11 cellular contexts compared by ENCODE assay signal in genomic region chr12:132474237-132474741, GRCh38. TPM values are rescaled to one million over a fixed set of nuclear protein-coding genes. Genes with fewer than 3 reads are reported as not detected.
DNase-seq lines count a peak whose midpoint lies in the region; ATAC-seq, FAIRE-seq and TF ChIP-seq lines count a peak whose summit lies in the region.
"Had no signal": no experiment of that assay in that cellular context is flagged by ENCODE, and none has a peak within 500 bp of the region (broad histone marks: within the 10 kb centered on the region; RNA-seq: fewer than 3 reads in every experiment).

No MANE protein-coding gene starts in this region.

- no peak overlapping the region for H3K23ac ChIP-seq in H1 (ENCODE audit: insufficient read length)

- peaks cover 7% of the 10 kb centered on the region for H3K4me1 Mint-ChIP-seq in nephron progenitor cell

- ATAC-seq in Right ventricle myocardium superior (ENCODE audit: poor library complexity) (no peak), GM21381 (IDR thresholded peaks at IDR 0.05; ENCODE audit: unreplicated experiment) (no peak)
- ATAC-seq: left lung had no signal

- no peak for TF ChIP-seq EP300 in H1 (IDR thresholded peaks at IDR 0.05; ENCODE audit: borderline replicate concordance in 1 of 2, low read depth in 2 of 2, low read length in 2 of 2)

- DNase-seq in Right ventricle myocardium superior, result peak; percentile 18
- DNase-seq in left ventricle myocardium inferior, result no peak
- peak; percentile 44 for DNase-seq in T-helper 9 cell
- no peak for DNase-seq in H1 (ENCODE audit: low read depth in 1 of 2, low spot score in 2 of 2)
- DNase-seq in urothelium cell line (ENCODE audit: low spot score), result peak; percentile 43
- no peak for DNase-seq in nephron progenitor cell
- DNase-seq in HEK293T (ENCODE audit: extremely low spot score), result no peak
- DNase-seq: BE2C, NCI-H1105 had no signal

- H3K23me2 ChIP-seq in H1 (ENCODE audit: low read depth, low read length), result no peaks in the 10 kb centered on the region

- peaks cover 17% of the 10 kb centered on the region for H3K9me3 Mint-ChIP-seq in nephron progenitor cell

- TF ChIP-seq POLR2A in H1 (IDR thresholded peaks at IDR 0.05; ENCODE audit: control extremely low read depth in 1 of 2, low read depth in 2 of 2, low read length in 2 of 2), result no peak

- 97% methylated on average over 14 of the region's 35 CpGs; no CpG with 5 or more reads in 1 of the 2 experiments for WGBS in H1 (ENCODE audit: extremely low coverage in 1 of 2, insufficient coverage in 1 of 2, insufficient read length in 1 of 2, insufficient replicate concordance in 2 of 2, low coverage in 1 of 2, low lambda C conversion rate in 2 of 2, missing lambda C conversion rate in 1 of 2), 2 experiments

- H3K4me1 ChIP-seq in left ventricle myocardium inferior, result peaks cover 4% of the 10 kb centered on the region
- H3K4me1 ChIP-seq in H1 (replicated peaks in 1 of 4; ENCODE audit: control insufficient read depth in 3 of 4, insufficient read depth in 4 of 4, low read length in 3 of 4), result 0 out of 7 replicates have a peak, but pooled peaks cover 0 to under 1% (median 0%) of the 10 kb centered on the region in 4 experiments
- H3K4me1 ChIP-seq: BE2C had no signal

- H2AK5ac ChIP-seq in H1 (ENCODE audit: low read depth, low read length), result no peak overlapping the region

- no peaks in the 10 kb centered on the region for H4K20me1 ChIP-seq in H1 (replicated peaks in 1 of 2; ENCODE audit: control insufficient read depth in 1 of 2, insufficient read depth in 2 of 2, low read length in 2 of 2)

- H3K14ac ChIP-seq in H1 (ENCODE audit: insufficient read length), result no peak overlapping the region

- no peak overlapping the region for H2BK120ac ChIP-seq in H1 (replicated peaks; ENCODE audit: low read depth, low read length)

- no peak overlapping the region for H2AFZ ChIP-seq in H1 (ENCODE audit: low read length)

- peaks cover 33% of the 10 kb centered on the region for H3K27me3 Mint-ChIP-seq in nephron progenitor cell (ENCODE audit: low read depth, poor library complexity)

- H3K18ac ChIP-seq in H1 (ENCODE audit: extremely low read depth, low read length), result no peak overlapping the region

- H3K4me3 Mint-ChIP-seq in nephron progenitor cell, result no peak overlapping the region

- no peak for TF ChIP-seq RAD21 in H1 (IDR thresholded peaks at IDR 0.05 in 1 of 2, conservative IDR thresholded peaks at IDR 0.05 in 1 of 2; ENCODE audit: low read depth in 2 of 2, low read length in 2 of 2)

- peaks cover 11% of the 10 kb centered on the region for H3K27me3 ChIP-seq in left ventricle myocardium inferior (ENCODE audit: low read depth)
- H3K27me3 ChIP-seq in H1 (replicated peaks in 1 of 4; ENCODE audit: control insufficient read depth in 3 of 4, extremely low read depth in 1 of 4, insufficient read depth in 3 of 4, low read length in 3 of 4), result peaks cover 8 to 53% (median 29%) of the 10 kb centered on the region in 4 experiments; a peak in 6 of 7 replicates
- H3K27me3 ChIP-seq: BE2C had no signal

- no peak overlapping the region for H2BK12ac ChIP-seq in H1 (ENCODE audit: low read depth, low read length)

- CTCF ChIA-PET in H1 (lab: Charles Lee; ENCODE audit: partially characterized antibody) (no interaction called here), HEK293T (lab: Yijun Ruan, JAX) (no interaction called here)

- H3K27ac ChIP-seq in left ventricle myocardium inferior (replicated peaks) (no peak overlapping the region), H1 (ENCODE audit: low read depth, low read length) (no peak overlapping the region)
- H3K27ac ChIP-seq: left lung had no signal

- peaks cover 4% of the 10 kb centered on the region for H3K36me3 Mint-ChIP-seq in nephron progenitor cell (ENCODE audit: low read depth)

- H3K9me3 ChIP-seq in left ventricle myocardium inferior (replicated peaks) (no peaks in the 10 kb centered on the region), H1 (ENCODE audit: insufficient read depth in 2 of 2, low read depth in 1 of 2, low read length in 1 of 2) (peaks cover 0 to 13% of the 10 kb centered on the region in 2 experiments; a peak in 2 of 4 replicates)
- H3K9me3 ChIP-seq: BE2C, left lung had no signal

- 0 out of 2 replicates have a peak overlapping the region, but pooled peaks have one; percentile 68 for H4K8ac ChIP-seq in H1 (ENCODE audit: extremely low read depth, insufficient read depth, low read length)

- H4K91ac ChIP-seq in H1 (replicated peaks; ENCODE audit: insufficient read length, low read length), result no peak overlapping the region

- H3K4me3 ChIP-seq in left ventricle myocardium inferior, result no peak overlapping the region
- H3K4me3 ChIP-seq in H1 (ENCODE audit: extremely low read depth in 1 of 4, insufficient read depth in 2 of 4, low read depth in 3 of 4, low read length in 4 of 4), result no peak overlapping the region
- H3K4me3 ChIP-seq: left lung had no signal

- no peak overlapping the region for H2BK15ac ChIP-seq in H1 (ENCODE audit: low read length)

- no peak overlapping the region for H2BK5ac ChIP-seq in H1 (ENCODE audit: low read depth, low read length)

- POLR2A ChIA-PET in H1 (lab: Charles Lee; ENCODE audit: partially characterized antibody) (no interaction called here), HEK293T (lab: Yijun Ruan, JAX) (no interaction called here)

- no peak overlapping the region for H3K9ac ChIP-seq in H1 (replicated peaks in 1 of 4; ENCODE audit: extremely low read depth in 1 of 4, low read depth in 3 of 4, low read length in 3 of 4)

- H3K27ac Mint-ChIP-seq in nephron progenitor cell, result no peak overlapping the region

- no peak overlapping the region for H3K4me2 ChIP-seq in H1 (ENCODE audit: insufficient read depth in 1 of 2, low read depth in 2 of 2, low read length in 2 of 2)

- no peaks in the 10 kb centered on the region for H3K79me1 ChIP-seq in H1 (ENCODE audit: low read depth, low read length)

- FAIRE-seq in H1 (lab: Jason Lieb, UNC) (no peak), urothelium cell line (lab: Jason Lieb, UNC) (no peak)

- H3K36me3 ChIP-seq in left ventricle myocardium inferior (no peaks in the 10 kb centered on the region), H1 (ENCODE audit: control insufficient read depth in 2 of 4, insufficient read depth in 4 of 4, low read length in 3 of 4) (no peaks in the 10 kb centered on the region)
- H3K36me3 ChIP-seq: BE2C, left lung had no signal

- H3K56ac ChIP-seq in H1 (replicated peaks; ENCODE audit: insufficient read length, low read depth, low read length), result no peak overlapping the region

- H3K4ac ChIP-seq in H1 (replicated peaks; ENCODE audit: insufficient read length, low read depth, low read length), result no peak overlapping the region

- H4K5ac ChIP-seq in H1 (ENCODE audit: insufficient read length, low read depth, low read length), result no peak overlapping the region

- no peaks in the 10 kb centered on the region for H3K79me2 ChIP-seq in H1 (ENCODE audit: control insufficient read depth in 1 of 2, insufficient read depth in 2 of 2, low read length in 2 of 2)

- intact Hi-C loops in Right ventricle myocardium superior (cut with DNase I) (no loop called here), left ventricle myocardium inferior (cut with micrococcal nuclease) (no loop called here)

- no peak overlapping the region for H2BK20ac ChIP-seq in H1 (ENCODE audit: low read length)

- TF ChIP-seq CTCF in left ventricle myocardium inferior (IDR thresholded peaks at IDR 0.05; ENCODE audit: borderline replicate concordance) (no peak), H1 (IDR thresholded peaks at IDR 0.05; ENCODE audit: control extremely low read depth in 1 of 3, insufficient read depth in 1 of 3, low read depth in 1 of 3, low read length in 3 of 3) (no peak), nephron progenitor cell (IDR thresholded peaks at IDR 0.05) (no peak)

TF ChIP-seq in H1, 55 proteins besides CTCF, POLR2A, EP300 and RAD21:
- no peak for TF ChIP-seq TCF12 (IDR thresholded peaks at IDR 0.05; ENCODE audit: low read depth, low read length)
- TF ChIP-seq CHD2 (IDR thresholded peaks at IDR 0.05; ENCODE audit: low read length), result no peak

TF ChIP-seq in HEK293T, 16 proteins besides CTCF, POLR2A, EP300 and RAD21:
- TF ChIP-seq LEF1 (IDR thresholded peaks at IDR 0.05; ENCODE audit: borderline replicate concordance), result no peak
- no peak for TF ChIP-seq NFRKB (IDR thresholded peaks at IDR 0.05)
- TF ChIP-seq FOXM1 (IDR thresholded peaks at IDR 0.05; ENCODE audit: borderline replicate concordance), result no peak
- TF ChIP-seq FOXK2 (IDR thresholded peaks at IDR 0.05), result no peak

RNA-seq across cellular contexts. Expression of gene FBRSL1, which starts 15.7 kb away (rescaled TPM):
- 58.6 TPM for total RNA-seq in Right ventricle myocardium superior
- total RNA-seq in left ventricle myocardium inferior, result 66.0 TPM
- total RNA-seq in H1 (2021; fragmentation: NEBNext Ultra II Directional; extraction: Animal tissue kit (Norgen Biotek cat#: 25700)), result 109 and 123 TPM in 2 replicates
- polyA plus RNA-seq in H1 (2011; rRNA removed), result 18.4 and 78.9 TPM in 2 replicates
- 13.8 TPM for polyA plus RNA-seq in H1 (2011; cell fraction: cytosol; rRNA removed)
- 51.7 TPM for polyA plus RNA-seq in H1 (2011; cell fraction: nucleus; rRNA removed)
- 70.6 to 100 TPM (median 74.4 TPM) in 4 replicates for polyA plus RNA-seq in H1 (2012, experiment 1 of 2)
- polyA plus RNA-seq in H1 (2012, experiment 2 of 2), result 111 TPM
- 79.0 TPM for polyA plus RNA-seq in H1 (2013, experiment 1 of 2)
- 73.0 TPM for polyA plus RNA-seq in H1 (2013, experiment 2 of 2)
- polyA minus RNA-seq in H1 (2011; rRNA and poly(A)+ RNA removed), result 1.7 and 39.3 TPM in 2 replicates
- polyA minus RNA-seq in H1 (2011; cell fraction: cytosol; rRNA and poly(A)+ RNA removed), result 52.3 TPM
- 28.5 TPM for polyA minus RNA-seq in H1 (2011; cell fraction: nucleus; rRNA and poly(A)+ RNA removed)

Comparison
In these comparisons a context has a peak if more than half of its experiments do, and no peak if none do; other contexts are left out.
1. DNase-seq: peak in Right ventricle myocardium superior (single experiment), T-helper 9 cell (single experiment) and urothelium cell line (single experiment); none in left ventricle myocardium inferior (single experiment), H1 (0 of 2), nephron progenitor cell (single experiment) and HEK293T (single experiment).